In the genomic region with DNA sequence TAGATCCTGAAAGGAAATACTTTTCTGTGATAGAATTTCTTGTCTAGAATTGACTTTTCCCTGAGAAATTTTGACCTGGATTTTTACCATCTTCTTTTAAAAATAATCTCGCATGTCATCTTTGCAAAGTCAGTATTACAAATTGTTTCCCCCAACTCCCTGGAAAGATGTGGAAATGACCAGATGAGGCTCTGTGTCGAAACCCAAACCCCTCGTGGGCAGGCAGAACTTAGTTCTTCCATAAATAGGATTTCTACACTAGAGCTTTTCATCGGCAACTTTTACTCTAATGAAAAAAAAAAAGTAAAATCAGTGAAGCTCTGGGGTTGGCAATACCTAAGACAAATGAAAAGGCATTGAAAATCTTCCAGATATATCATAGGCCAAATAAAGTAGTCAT, we compare ENCODE assay signal across 21 cellular contexts. TPM values are rescaled to one million over a fixed set of nuclear protein-coding genes. Genes with fewer than 3 reads are reported as not detected.
DNase-seq lines count a peak whose midpoint lies in the region; ATAC-seq and TF ChIP-seq lines count a peak whose summit lies in the region.
"Had no signal": no experiment of that assay in that cellular context is flagged by ENCODE, and none has a peak within 500 bp of the region (broad histone marks: within the 10 kb centered on the region; RNA-seq: fewer than 3 reads in every experiment).

No MANE protein-coding gene starts in this region.

- no peaks in the 10 kb centered on the region for H3K27me3 ChIP-seq in adipocyte (replicated peaks; ENCODE audit: control insufficient read depth, insufficient read depth, low read length)
- H3K27me3 ChIP-seq in osteoblast (ENCODE audit: insufficient read depth, low read length), result no peaks in the 10 kb centered on the region
- no peaks in the 10 kb centered on the region for H3K27me3 ChIP-seq in subcutaneous abdominal adipose tissue (ENCODE audit: control insufficient read depth in 5 of 5, insufficient read depth in 4 of 5, low read length in 5 of 5)
- H3K27me3 ChIP-seq: SJSA1 had no signal

- DNase-seq in NB4 (ENCODE audit: low read depth), result peak; percentile 75
- DNase-seq in adipocyte (ENCODE audit: low read depth), result peak; percentile 37
- no peak for DNase-seq in osteoblast (ENCODE audit: insufficient read length, low spot score, missing footprints)
- DNase-seq in kidney glomerular epithelial cell (lab: John Stamatoyannopoulos, UW), result no peak
- DNase-seq in anterior cingulate cortex (lab: John Stamatoyannopoulos, UW), result no peak
- DNase-seq: Caco-2; CD4-positive, alpha-beta memory T cell; DMS 273 treated with DMSO at 0.1 percent for 48 hours; DND-41; NCI-H1048; NCI-H1436 treated with DMSO at 0.1 percent for 48 hours; NCI-H2029; NCI-H226; NCI-H510A treated with DMSO at 0.1 percent for 48 hours; NCI-H774; NK-92 treated with Interleukin-12 subunit alpha and Interleukin-12 subunit beta, amount 100 ng/mL, for 24 hours had no signal

- H3K36me3 ChIP-seq in adipocyte (ENCODE audit: control insufficient read depth, insufficient read depth, low read length, severe bottlenecking) (no peaks in the 10 kb centered on the region), osteoblast (ENCODE audit: insufficient read depth, low read length) (no peaks in the 10 kb centered on the region), subcutaneous abdominal adipose tissue (ENCODE audit: control insufficient read depth in 5 of 5, insufficient read depth in 5 of 5, low read length in 5 of 5) (no peaks in the 10 kb centered on the region)
- H3K36me3 ChIP-seq: SJSA1 had no signal

- H2AFZ ChIP-seq in osteoblast (ENCODE audit: low read length), result peak overlapping the region; percentile 54

- no peak for ATAC-seq in HG03342 (IDR thresholded peaks at IDR 0.05; ENCODE audit: unreplicated experiment)
- ATAC-seq: GM12878 had no signal

- H3K79me2 ChIP-seq in osteoblast (ENCODE audit: insufficient read depth, low read length), result no peaks in the 10 kb centered on the region

- TF ChIP-seq CTCF in NB4 (IDR thresholded peaks at IDR 0.05; ENCODE audit: low read depth, low read length) (no peak), osteoblast (IDR thresholded peaks at IDR 0.05; ENCODE audit: extremely low read depth, low read depth, low read length) (no peak)

- TF ChIP-seq POLR2A in NB4 (IDR thresholded peaks at IDR 0.05; ENCODE audit: extremely low read depth, insufficient read length), result no peak

- H3K27ac ChIP-seq in osteoblast (ENCODE audit: low read depth, low read length) (peak overlapping the region; percentile 0), subcutaneous abdominal adipose tissue (ENCODE audit: low read depth, low read length) (peak overlapping the region; percentile 77)
- H3K27ac ChIP-seq: SJSA1 had no signal

- no peak overlapping the region for H3K4me3 ChIP-seq in NB4 (ENCODE audit: low read depth, low read length)
- H3K4me3 ChIP-seq in adipocyte (ENCODE audit: low read length), result peak overlapping the region; percentile 23
- H3K4me3 ChIP-seq in osteoblast (ENCODE audit: insufficient read depth, low read length), result peak overlapping the region; percentile 44
- no peak overlapping the region for H3K4me3 ChIP-seq in subcutaneous abdominal adipose tissue (ENCODE audit: low read depth in 1 of 5, low read length in 5 of 5)
- H3K4me3 ChIP-seq: GM12878, SJSA1 had no signal

- H3K4me1 ChIP-seq in adipocyte (ENCODE audit: control insufficient read depth, insufficient read depth, low read length) (peaks cover 38% of the 10 kb centered on the region), osteoblast (ENCODE audit: insufficient read depth, low read length) (peaks cover 10% of the 10 kb centered on the region), subcutaneous abdominal adipose tissue (ENCODE audit: control insufficient read depth in 5 of 5, insufficient read depth in 5 of 5, low read length in 5 of 5) (peaks cover 0 to 5% (median 0%) of the 10 kb centered on the region in 5 donors)
- H3K4me1 ChIP-seq: Caco-2 had no signal

- no peaks in the 10 kb centered on the region for H3K9me3 ChIP-seq in adipocyte (ENCODE audit: control insufficient read depth, low read length)
- no peaks in the 10 kb centered on the region for H3K9me3 ChIP-seq in osteoblast (ENCODE audit: low read depth, low read length)
- H3K9me3 ChIP-seq in subcutaneous abdominal adipose tissue (ENCODE audit: control insufficient read depth in 5 of 5, low read length in 5 of 5), result no peaks in the 10 kb centered on the region
- H3K9me3 ChIP-seq: Caco-2, SJSA1 had no signal

- H3K4me2 ChIP-seq in osteoblast (ENCODE audit: insufficient read depth, low read length), result peak overlapping the region; percentile 39

- no peaks in the 10 kb centered on the region for H4K20me1 ChIP-seq in osteoblast (ENCODE audit: insufficient read depth, low read length)

- H3K9ac ChIP-seq in adipocyte (ENCODE audit: low read length), result peak overlapping the region; percentile 60
- no peak overlapping the region for H3K9ac ChIP-seq in subcutaneous abdominal adipose tissue (ENCODE audit: low read length in 5 of 5)

RNA-seq across cellular contexts. Expression of a gene that starts 17.0 kb away (rescaled TPM):
- 9.8 and 18.9 TPM in 2 replicates for total RNA-seq in osteoblast
- total RNA-seq: CD4-positive, alpha-beta memory T cell; OCI-LY7 had no signal

Comparison
In these comparisons a context has a peak if more than half of its experiments do, and no peak if none do; other contexts are left out.
1. DNase-seq: peak in NB4 (single experiment) and adipocyte (single experiment); none in osteoblast (single experiment), kidney glomerular epithelial cell (single experiment) and anterior cingulate cortex (0 of 58).
2. H3K4me3 ChIP-seq: peak in adipocyte (single experiment) and osteoblast (single experiment); none in NB4 (single experiment) and subcutaneous abdominal adipose tissue (0 of 5).